In genomic region chr14:24813819-24814259, GRCh38 we compare ENCODE assay signal across 1 cellular context.
TF ChIP-seq lines count a peak whose summit lies in the region.

No MANE protein-coding gene starts in this region.

TF ChIP-seq in HepG2, 621 proteins besides CTCF, POLR2A, EP300 and RAD21 (continued from another document and continues in another):
- TF ChIP-seq FOXP4 (CRISPR knock-in tag; IDR thresholded peaks at IDR 0.05) (no peak), SRSF4 (IDR thresholded peaks at IDR 0.05; ENCODE audit: low read depth, low read length, poor library complexity, severe bottlenecking) (no peak), HNF4A (CRISPR knock-in tag; IDR thresholded peaks at IDR 0.05) (peak; percentile 95), ZNF644 (CRISPR knock-in tag; IDR thresholded peaks at IDR 0.05; ENCODE audit: low read depth) (peak; percentile 88), ZNF136 (CRISPR knock-in tag; IDR thresholded peaks at IDR 0.05; ENCODE audit: low read depth) (no peak), MXI1 (IDR thresholded peaks at IDR 0.05; ENCODE audit: borderline replicate concordance, low read depth, low read length) (0 out of 3 replicates have a peak, but pooled peaks have one; percentile 24), MLLT10 (CRISPR knock-in tag; IDR thresholded peaks at IDR 0.05) (no peak), RARA (CRISPR knock-in tag; IDR thresholded peaks at IDR 0.05) (peak; percentile 54; the same call in 1 of the 2 replicates), MTF2 (CRISPR knock-in tag; IDR thresholded peaks at IDR 0.05; ENCODE audit: borderline replicate concordance) (no peak), FOSL1 (CRISPR knock-in tag; IDR thresholded peaks at IDR 0.05; ENCODE audit: borderline replicate concordance) (no peak), DMAP1 (CRISPR knock-in tag; IDR thresholded peaks at IDR 0.05) (no peak), FOXA3 (CRISPR knock-in tag; IDR thresholded peaks at IDR 0.05) (peak; percentile 72), ZNF224 (CRISPR knock-in tag; IDR thresholded peaks at IDR 0.05) (no peak), POGZ (CRISPR knock-in tag; IDR thresholded peaks at IDR 0.05) (peak; percentile 60; the same call in 1 of the 2 replicates), ZBTB21 (CRISPR knock-in tag; IDR thresholded peaks at IDR 0.05) (no peak), KDM5A (IDR thresholded peaks at IDR 0.05; ENCODE audit: borderline replicate concordance, low read length) (no peak), ZNF614 (CRISPR knock-in tag; IDR thresholded peaks at IDR 0.05; ENCODE audit: borderline replicate concordance) (0 out of 2 replicates have a peak, but pooled peaks have one; percentile 37), ZNF468 (CRISPR knock-in tag; IDR thresholded peaks at IDR 0.05) (no peak), PITX1 (CRISPR knock-in tag; IDR thresholded peaks at IDR 0.05) (peak; percentile 63), HOXA3 (CRISPR knock-in tag; IDR thresholded peaks at IDR 0.05) (peak; percentile 15; the same call in 1 of the 2 replicates), WIZ (CRISPR knock-in tag; IDR thresholded peaks at IDR 0.05) (peak; percentile 85; the same call in 1 of the 2 replicates), ZNF543 (CRISPR knock-in tag; IDR thresholded peaks at IDR 0.05) (no peak; the same call in 1 of the 2 replicates), SPEN (CRISPR knock-in tag; IDR thresholded peaks at IDR 0.05; ENCODE audit: low read depth) (peak; percentile 58; the same call in 1 of the 2 replicates), DPF2 (CRISPR knock-in tag; IDR thresholded peaks at IDR 0.05; ENCODE audit: borderline replicate concordance, low read depth) (peak; percentile 43; the same call in 1 of the 2 replicates), NAIF1 (CRISPR knock-in tag; IDR thresholded peaks at IDR 0.05; ENCODE audit: borderline replicate concordance) (no peak), KDM2A (CRISPR knock-in tag; IDR thresholded peaks at IDR 0.05; ENCODE audit: borderline replicate concordance, low read depth) (peak; percentile 43; the same call in 1 of the 2 replicates), EHMT2 (IDR thresholded peaks at IDR 0.05; ENCODE audit: borderline replicate concordance, low read depth, low read length) (peak; percentile 52; the same call in 1 of the 2 replicates), ZFP36L1 (CRISPR knock-in tag; IDR thresholded peaks at IDR 0.05) (0 out of 2 replicates have a peak, but pooled peaks have one; percentile 49), KLF13 (CRISPR knock-in tag; IDR thresholded peaks at IDR 0.05) (no peak), MAF1 (CRISPR knock-in tag; IDR thresholded peaks at IDR 0.05; ENCODE audit: borderline replicate concordance) (no peak), ZNF430 (CRISPR knock-in tag; IDR thresholded peaks at IDR 0.05) (no peak), ZNF788 (CRISPR knock-in tag; IDR thresholded peaks at IDR 0.05; ENCODE audit: borderline replicate concordance) (0 out of 2 replicates have a peak, but pooled peaks have one; percentile 18), POGK (CRISPR knock-in tag; conservative IDR thresholded peaks at IDR 0.05) (no peak; the same call in 1 of the 2 replicates), ZNF782 (CRISPR knock-in tag; IDR thresholded peaks at IDR 0.05; ENCODE audit: borderline replicate concordance) (peak; percentile 56; the same call in 1 of the 2 replicates), ZFP91 (CRISPR knock-in tag; IDR thresholded peaks at IDR 0.05; ENCODE audit: borderline replicate concordance) (no peak), ZSCAN21 (CRISPR knock-in tag; IDR thresholded peaks at IDR 0.05; ENCODE audit: borderline replicate concordance) (0 out of 2 replicates have a peak, but pooled peaks have one; percentile 57), ZNF598 (CRISPR knock-in tag; IDR thresholded peaks at IDR 0.05; ENCODE audit: borderline replicate concordance) (0 out of 2 replicates have a peak, but pooled peaks have one; percentile 57), MEF2D (CRISPR knock-in tag; IDR thresholded peaks at IDR 0.05) (0 out of 2 replicates have a peak, but pooled peaks have one; percentile 38), ZNF30 (CRISPR knock-in tag; IDR thresholded peaks at IDR 0.05) (no peak)
- TF ChIP-seq, protein P1, sequence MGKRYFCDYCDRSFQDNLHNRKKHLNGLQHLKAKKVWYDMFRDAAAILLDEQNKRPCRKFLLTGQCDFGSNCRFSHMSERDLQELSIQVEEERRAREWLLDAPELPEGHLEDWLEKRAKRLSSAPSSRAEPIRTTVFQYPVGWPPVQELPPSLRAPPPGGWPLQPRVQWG (CRISPR knock-in tag; IDR thresholded peaks at IDR 0.05; ENCODE audit: borderline replicate concordance, low read depth): no peak
- TF ChIP-seq, protein P2, sequence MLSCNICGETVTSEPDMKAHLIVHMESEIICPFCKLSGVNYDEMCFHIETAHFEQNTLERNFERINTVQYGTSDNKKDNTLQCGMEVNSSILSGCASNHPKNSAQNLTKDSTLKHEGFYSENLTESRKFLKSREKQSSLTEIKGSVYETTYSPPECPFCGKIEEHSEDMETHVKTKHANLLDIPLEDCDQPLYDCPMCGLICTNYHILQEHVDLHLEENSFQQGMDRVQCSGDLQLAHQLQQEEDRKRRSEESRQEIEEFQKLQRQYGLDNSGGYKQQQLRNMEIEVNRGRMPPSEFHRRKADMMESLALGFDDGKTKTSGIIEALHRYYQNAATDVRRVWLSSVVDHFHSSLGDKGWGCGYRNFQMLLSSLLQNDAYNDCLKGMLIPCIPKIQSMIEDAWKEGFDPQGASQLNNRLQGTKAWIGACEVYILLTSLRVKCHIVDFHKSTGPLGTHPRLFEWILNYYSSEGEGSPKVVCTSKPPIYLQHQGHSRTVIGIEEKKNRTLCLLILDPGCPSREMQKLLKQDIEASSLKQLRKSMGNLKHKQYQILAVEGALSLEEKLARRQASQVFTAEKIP (CRISPR knock-in tag; IDR thresholded peaks at IDR 0.05; ENCODE audit: borderline replicate concordance): no peak
- TF ChIP-seq, protein P3, sequence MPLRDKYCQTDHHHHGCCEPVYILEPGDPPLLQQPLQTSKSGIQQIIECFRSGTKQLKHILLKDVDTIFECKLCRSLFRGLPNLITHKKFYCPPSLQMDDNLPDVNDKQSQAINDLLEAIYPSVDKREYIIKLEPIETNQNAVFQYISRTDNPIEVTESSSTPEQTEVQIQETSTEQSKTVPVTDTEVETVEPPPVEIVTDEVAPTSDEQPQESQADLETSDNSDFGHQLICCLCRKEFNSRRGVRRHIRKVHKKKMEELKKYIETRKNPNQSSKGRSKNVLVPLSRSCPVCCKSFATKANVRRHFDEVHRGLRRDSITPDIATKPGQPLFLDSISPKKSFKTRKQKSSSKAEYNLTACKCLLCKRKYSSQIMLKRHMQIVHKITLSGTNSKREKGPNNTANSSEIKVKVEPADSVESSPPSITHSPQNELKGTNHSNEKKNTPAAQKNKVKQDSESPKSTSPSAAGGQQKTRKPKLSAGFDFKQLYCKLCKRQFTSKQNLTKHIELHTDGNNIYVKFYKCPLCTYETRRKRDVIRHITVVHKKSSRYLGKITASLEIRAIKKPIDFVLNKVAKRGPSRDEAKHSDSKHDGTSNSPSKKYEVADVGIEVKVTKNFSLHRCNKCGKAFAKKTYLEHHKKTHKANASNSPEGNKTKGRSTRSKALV (CRISPR knock-in tag; IDR thresholded peaks at IDR 0.05): no peak
- TF ChIP-seq, protein P4, sequence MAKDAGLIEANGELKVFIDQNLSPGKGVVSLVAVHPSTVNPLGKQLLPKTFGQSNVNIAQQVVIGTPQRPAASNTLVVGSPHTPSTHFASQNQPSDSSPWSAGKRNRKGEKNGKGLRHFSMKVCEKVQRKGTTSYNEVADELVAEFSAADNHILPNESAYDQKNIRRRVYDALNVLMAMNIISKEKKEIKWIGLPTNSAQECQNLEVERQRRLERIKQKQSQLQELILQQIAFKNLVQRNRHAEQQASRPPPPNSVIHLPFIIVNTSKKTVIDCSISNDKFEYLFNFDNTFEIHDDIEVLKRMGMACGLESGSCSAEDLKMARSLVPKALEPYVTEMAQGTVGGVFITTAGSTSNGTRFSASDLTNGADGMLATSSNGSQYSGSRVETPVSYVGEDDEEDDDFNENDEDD (CRISPR knock-in tag; IDR thresholded peaks at IDR 0.05; ENCODE audit: borderline replicate concordance): no peak
- TF ChIP-seq, protein P5, sequence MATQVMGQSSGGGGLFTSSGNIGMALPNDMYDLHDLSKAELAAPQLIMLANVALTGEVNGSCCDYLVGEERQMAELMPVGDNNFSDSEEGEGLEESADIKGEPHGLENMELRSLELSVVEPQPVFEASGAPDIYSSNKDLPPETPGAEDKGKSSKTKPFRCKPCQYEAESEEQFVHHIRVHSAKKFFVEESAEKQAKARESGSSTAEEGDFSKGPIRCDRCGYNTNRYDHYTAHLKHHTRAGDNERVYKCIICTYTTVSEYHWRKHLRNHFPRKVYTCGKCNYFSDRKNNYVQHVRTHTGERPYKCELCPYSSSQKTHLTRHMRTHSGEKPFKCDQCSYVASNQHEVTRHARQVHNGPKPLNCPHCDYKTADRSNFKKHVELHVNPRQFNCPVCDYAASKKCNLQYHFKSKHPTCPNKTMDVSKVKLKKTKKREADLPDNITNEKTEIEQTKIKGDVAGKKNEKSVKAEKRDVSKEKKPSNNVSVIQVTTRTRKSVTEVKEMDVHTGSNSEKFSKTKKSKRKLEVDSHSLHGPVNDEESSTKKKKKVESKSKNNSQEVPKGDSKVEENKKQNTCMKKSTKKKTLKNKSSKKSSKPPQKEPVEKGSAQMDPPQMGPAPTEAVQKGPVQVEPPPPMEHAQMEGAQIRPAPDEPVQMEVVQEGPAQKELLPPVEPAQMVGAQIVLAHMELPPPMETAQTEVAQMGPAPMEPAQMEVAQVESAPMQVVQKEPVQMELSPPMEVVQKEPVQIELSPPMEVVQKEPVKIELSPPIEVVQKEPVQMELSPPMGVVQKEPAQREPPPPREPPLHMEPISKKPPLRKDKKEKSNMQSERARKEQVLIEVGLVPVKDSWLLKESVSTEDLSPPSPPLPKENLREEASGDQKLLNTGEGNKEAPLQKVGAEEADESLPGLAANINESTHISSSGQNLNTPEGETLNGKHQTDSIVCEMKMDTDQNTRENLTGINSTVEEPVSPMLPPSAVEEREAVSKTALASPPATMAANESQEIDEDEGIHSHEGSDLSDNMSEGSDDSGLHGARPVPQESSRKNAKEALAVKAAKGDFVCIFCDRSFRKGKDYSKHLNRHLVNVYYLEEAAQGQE (IDR thresholded peaks at IDR 0.05; ENCODE audit: borderline replicate concordance in 1 of 2, low read depth in 1 of 2, low read length in 2 of 2): no peak
